In genomic region chr4:80266902-80267380, GRCh38 we compare ENCODE assay signal across 8 cellular contexts. TPM values are rescaled to one million over a fixed set of nuclear protein-coding genes. Genes with fewer than 3 reads are reported as not detected.
DNase-seq lines count a peak whose midpoint lies in the region; ATAC-seq, FAIRE-seq and TF ChIP-seq lines count a peak whose summit lies in the region.

No MANE protein-coding gene starts in this region.

- H3K36me3 ChIP-seq in MG63 = peaks cover 44% of the 10 kb centered on the region
- H3K36me3 ChIP-seq in GM12878 (ENCODE audit: control insufficient read depth in 2 of 2, insufficient read depth in 2 of 2, low read length in 1 of 2) = no peaks in the 10 kb centered on the region
- H3K36me3 ChIP-seq in kidney (ENCODE audit: control insufficient read depth in 1 of 2, insufficient read depth in 2 of 2, low read length in 2 of 2) = no peaks in the 10 kb centered on the region
- H3K36me3 ChIP-seq in tibial nerve = no peaks in the 10 kb centered on the region

- H2AFZ ChIP-seq in GM12878 (ENCODE audit: control insufficient read depth, low read depth, low read length) = no peak overlapping the region

- no TSS peak for BruUV-seq in GM12878 (replicated peaks; lab: Mats Ljungman, UMichigan)

- peak overlapping the region; percentile 15; the same call in 1 of the 2 replicates for H3K4me3 ChIP-seq in GM12864 (ENCODE audit: low read depth, low read length)
- H3K4me3 ChIP-seq in MG63 = peak overlapping the region; percentile 87
- peak overlapping the region; percentile 36; the same call in 1 of the 2 replicates for H3K4me3 ChIP-seq in GM12878
- peak overlapping the region; percentile 46 to 65 for H3K4me3 ChIP-seq in kidney (ENCODE audit: low read length in 2 of 2)
- peak overlapping the region; percentile 23 to 50 (median 30) for H3K4me3 ChIP-seq in tibial nerve

- no peaks in the 10 kb centered on the region for H3K27me3 ChIP-seq in MG63
- H3K27me3 ChIP-seq in GM12878 (replicated peaks in 1 of 2; ENCODE audit: control insufficient read depth in 2 of 2, insufficient read depth in 2 of 2, low read length in 1 of 2) = peaks cover 11 to 36% of the 10 kb centered on the region in 2 experiments
- peaks cover 0 to 70% of the 10 kb centered on the region in 2 donors for H3K27me3 ChIP-seq in tibial nerve

- DNase-seq in GM12864 (ENCODE audit: low read depth) (no peak), MG63 (no peak), GM12878 (ENCODE audit: low read depth, low spot score) (no peak), kidney (no peak), tibial nerve (ENCODE audit: low spot score in 2 of 2) (no peak), NCI-H128 (lab: John Stamatoyannopoulos, UW; ENCODE audit: unreplicated experiment) (no peak)

- H3K4me1 ChIP-seq in GM12878 (ENCODE audit: control insufficient read depth, insufficient read depth, low read length) (no peaks in the 10 kb centered on the region), kidney (ENCODE audit: control insufficient read depth in 1 of 2, insufficient read depth in 1 of 2, low read depth in 1 of 2, low read length in 2 of 2) (peaks cover 0 to 9% of the 10 kb centered on the region in 2 donors), tibial nerve (peaks cover 0 to 41% (median 10%) of the 10 kb centered on the region in 4 donors)

- TF ChIP-seq POLR2A in GM12878 (IDR thresholded peaks at IDR 0.05; ENCODE audit: low read depth, low read length) = no peak
- no peak for TF ChIP-seq POLR2A in tibial nerve (IDR thresholded peaks at IDR 0.05)

- TF ChIP-seq EP300 in GM12878 (IDR thresholded peaks at IDR 0.05; ENCODE audit: borderline replicate concordance in 1 of 2, control insufficient read depth in 1 of 2, low read depth in 2 of 2, low read length in 2 of 2) (no peak), tibial nerve (IDR thresholded peaks at IDR 0.05) (no peak)

- in situ Hi-C loops in GM12878 (cut with MboI) = no loop called here

- no peak for TF ChIP-seq RAD21 in GM12878 (IDR thresholded peaks at IDR 0.05; ENCODE audit: insufficient read depth, low read depth, low read length)

- ATAC-seq in GM12878 (peak; percentile 55), GM18519 (IDR thresholded peaks at IDR 0.05; ENCODE audit: low FRiP score, unreplicated experiment) (no peak), GM19395 (IDR thresholded peaks at IDR 0.05; ENCODE audit: unreplicated experiment) (no peak)

- TF ChIP-seq CTCF in GM12864 (IDR thresholded peaks at IDR 0.05; ENCODE audit: low read depth, low read length, missing control alignments) = no peak
- no peak for TF ChIP-seq CTCF in GM12878 (IDR thresholded peaks at IDR 0.05 in 2 of 3, conservative IDR thresholded peaks at IDR 0.05 in 1 of 3; ENCODE audit: control insufficient read depth in 2 of 3, extremely low read depth in 1 of 3, insufficient read depth in 1 of 3, low read depth in 3 of 3, low read length in 3 of 3)
- no peak for TF ChIP-seq CTCF in kidney (IDR thresholded peaks at IDR 0.05; ENCODE audit: borderline replicate concordance, extremely low read depth, insufficient read depth)
- no peak for TF ChIP-seq CTCF in tibial nerve (IDR thresholded peaks at IDR 0.05)

- POLR2A ChIA-PET in GM12878 (lab: Charles Lee) = interaction anchor here (0.7 kb wide), 1 partner anchor 1856 kb away, joined by 3 read pairs; no protein-coding TSS in a partner anchor

- intact Hi-C loops in GM12878 (cut with micrococcal nuclease; ENCODE audit: unreplicated experiment) = loop anchor here (5.0 kb wide), 2 partner anchors 40 to 70 kb away; partner anchors contain the start of gene CFAP299
- intact Hi-C loops in kidney (cut with DNase I) = no loop called here

- H3K79me2 ChIP-seq in GM12878 (ENCODE audit: control insufficient read depth, insufficient read depth, low read length) = no peaks in the 10 kb centered on the region

- H3K9me3 ChIP-seq in MG63 (no peaks in the 10 kb centered on the region), GM12878 (replicated peaks; ENCODE audit: control insufficient read depth, insufficient read depth, low read length) (no peaks in the 10 kb centered on the region), kidney (ENCODE audit: control insufficient read depth in 1 of 2, low read length in 2 of 2) (no peaks in the 10 kb centered on the region), tibial nerve (no peaks in the 10 kb centered on the region)

- H3K4me2 ChIP-seq in GM12878 (ENCODE audit: control insufficient read depth, insufficient read depth) = peak overlapping the region; percentile 78

- SMC1A ChIA-PET in GM12878 (lab: Charles Lee; ENCODE audit: uncharacterized antibody, unreplicated experiment) = interaction anchor here (1.9 to 2.0 kb wide), 2 partner anchors 11 to 39 kb away, joined by 5 read pairs; no protein-coding TSS in a partner anchor

- no peak for FAIRE-seq in GM12878 (lab: Jason Lieb, UNC)
- FAIRE-seq in kidney (lab: Jason Lieb, UNC) = no peak

- WGBS in GM12878 (ENCODE audit: insufficient coverage, insufficient replicate concordance, low lambda C conversion rate, missing lambda C conversion rate) = 33% methylated on average over 25 of the region's 25 CpGs
- WGBS in tibial nerve, 2 donors = 3 to 8% methylated on average over 20 to 25 of the region's 25 CpGs

- H3K9ac ChIP-seq in GM12878 (ENCODE audit: control insufficient read depth, insufficient read depth, low read length) (no peak overlapping the region), kidney (ENCODE audit: low read length in 2 of 2) (no peak overlapping the region)

- RAD21 ChIA-PET in GM12878 (lab: Charles Lee; ENCODE audit: unreplicated experiment) = interaction anchor here (0.8 kb wide), 1 partner anchor 15 kb away, joined by 3 read pairs; no protein-coding TSS in a partner anchor

- H4K20me1 ChIP-seq in GM12878 (ENCODE audit: control insufficient read depth, insufficient read depth) = no peaks in the 10 kb centered on the region; the same call in 1 of the 2 replicates

- CTCF ChIA-PET in GM12878 (lab: Yijun Ruan, JAX) = interaction anchor here (1.5 to 3.0 kb wide), 2 partner anchors 28 to 47 kb away, joined by 4 to 19 read pairs; no protein-coding TSS in a partner anchor

- H3K27ac ChIP-seq in GM12878 (ENCODE audit: control insufficient read depth, insufficient read depth) (no peak overlapping the region), kidney (ENCODE audit: low read depth in 2 of 2, low read length in 2 of 2) (no peak overlapping the region), tibial nerve (no peak overlapping the region)

TF ChIP-seq in GM12878, 131 proteins besides CTCF, POLR2A, EP300 and RAD21 (continues in another document):
- no peak for TF ChIP-seq CHD1 (IDR thresholded peaks at IDR 0.05; ENCODE audit: low read depth, low read length)
- no peak for TF ChIP-seq POLR2AphosphoS2 (IDR thresholded peaks at IDR 0.05; ENCODE audit: low read depth, low read length)
- TF ChIP-seq FOS (IDR thresholded peaks at IDR 0.05; ENCODE audit: borderline replicate concordance, extremely low read depth, insufficient read length) = no peak
- no peak for TF ChIP-seq SMARCA5 (IDR thresholded peaks at IDR 0.05)
- TF ChIP-seq CHD2 (IDR thresholded peaks at IDR 0.05; ENCODE audit: borderline replicate concordance, low read depth, low read length) = no peak
- no peak for TF ChIP-seq JUND (IDR thresholded peaks at IDR 0.05; ENCODE audit: low read depth, low read length)
- TF ChIP-seq HDAC2 (IDR thresholded peaks at IDR 0.05) = no peak
- no peak for TF ChIP-seq SREBF2 (IDR thresholded peaks at IDR 0.05; ENCODE audit: low read length)

RNA-seq across cellular contexts. Expression of gene FGF5, which starts 0.5 kb away (rescaled TPM):
- 19.4 and 20.8 TPM in 2 replicates for total RNA-seq in MG63 (2014; rRNA removed; shearing (Covaris generic); ENCODE audit: low replicate concordance)
- 0.78 and 0.84 TPM in 2 replicates for total RNA-seq in GM12878 (2013; cell fraction: nucleolus; rRNA removed)
- 1.5 and 1.6 TPM in 2 replicates for total RNA-seq in GM12878 (2014; rRNA removed)
- total RNA-seq in GM12878 (2014; rRNA removed; fragmentation: Illumina TruSeq; extraction: Trizol) = 2.3 TPM in 2 replicates
- 3.4 and 4.2 TPM in 2 replicates for total RNA-seq in GM12878 (2021)
- polyA plus RNA-seq in GM12878 (2011; ENCODE audit: low read depth) = not detected
- 0.87 and 1.6 TPM in 2 replicates for polyA plus RNA-seq in GM12878 (2011; rRNA removed)
- polyA plus RNA-seq in GM12878 (2011; cell fraction: cytosol; rRNA removed) = 0.45 and 0.62 TPM in 2 replicates
- 0.54 and 1.7 TPM in 2 replicates for polyA plus RNA-seq in GM12878 (2011; cell fraction: nucleus; rRNA removed)
- polyA plus RNA-seq in GM12878 (2012) = not detected in 2 replicates
- 2.6 and 3.0 TPM in 2 replicates for polyA plus RNA-seq in GM12878 (2014; fragmentation: Illumina TruSeq; extraction: Trizol)
- polyA plus RNA-seq in GM12878 (2014; fragmentation: Nextera tagmentation; extraction: Ambion mirVana) = 1 to 10 TPM; 1.1 to 1.7 TPM
- polyA plus RNA-seq in GM12878 (2014; rRNA removed) = 5.0 and 7.4 TPM in 2 replicates
- 1 to 10 TPM; 1.2 to 1.3 TPM for polyA plus RNA-seq in GM12878 (2016; fragmentation: Nextera tagmentation; extraction: Ambion mirVana)
- 0.73 and 0.82 TPM in 2 replicates for polyA minus RNA-seq in GM12878 (2011; rRNA and poly(A)+ RNA removed)
- polyA minus RNA-seq in GM12878 (2011; cell fraction: cytosol; rRNA and poly(A)+ RNA removed) = 0.53 and 1.2 TPM in 2 replicates
- polyA minus RNA-seq in GM12878 (2011; cell fraction: nucleus; rRNA and poly(A)+ RNA removed) = 2.2 and 3.3 TPM in 2 replicates
- total RNA-seq in kidney = 0.13 TPM
- polyA plus RNA-seq in kidney (ENCODE audit: insufficient read depth, low read depth, low replicate concordance) = 0.09 TPM
- under 1 TPM in 1 of 4 donors, not detected in 3; 0.60 TPM for total RNA-seq in tibial nerve

Comparison
In these comparisons a context has a peak if more than half of its experiments do, and no peak if none do; other contexts are left out.
1. H3K4me3 ChIP-seq: peak in every context shown above with its lines; median percentile 87 in MG63; 56 in kidney; 36 in GM12878; 30 in tibial nerve; 15 in GM12864.